Comparison of ENCODE assay signal across 11 cellular contexts in genomic region chr3:24129549-24129948, GRCh38.
DNase-seq lines count a peak whose midpoint lies in the region; ATAC-seq and TF ChIP-seq lines count a peak whose summit lies in the region.
"Had no signal": no experiment of that assay in that cellular context is flagged by ENCODE, and none has a peak within 500 bp of the region (broad histone marks: within the 10 kb centered on the region; RNA-seq: fewer than 3 reads in every experiment).

No MANE protein-coding gene starts in this region.

- TF ChIP-seq CTCF in psoas muscle (IDR thresholded peaks at IDR 0.05), result no peak

- 36 to 63% (median 44%) methylated on average over 5 of the region's 5 CpGs for WGBS in psoas muscle, 3 donors

- H3K4me3 ChIP-seq in psoas muscle, result no peak overlapping the region

- intact Hi-C loops in psoas muscle (cut with DNase I) (no loop called here), posterior vena cava (cut with DNase I) (loop anchor here in 1 of 2 donors (10.0 kb wide), 1 partner anchor 95 kb away; no protein-coding TSS in a partner anchor)

- H3K36me3 ChIP-seq in psoas muscle (ENCODE audit: insufficient read depth in 1 of 2, low read depth in 1 of 2), result peaks cover 8 to 24% of the 10 kb centered on the region in 2 donors

- H3K9me3 ChIP-seq in psoas muscle, result no peaks in the 10 kb centered on the region

- H3K27ac ChIP-seq in psoas muscle, result peak overlapping the region; percentile 58

- ATAC-seq in psoas muscle (peak in 3 of 4 donors; percentile 26 to 40 (median 27)), GM18907 (IDR thresholded peaks at IDR 0.05; ENCODE audit: unreplicated experiment) (no peak), GM19023 (IDR thresholded peaks at IDR 0.05; ENCODE audit: unreplicated experiment) (no peak), HG03097 (IDR thresholded peaks at IDR 0.05; ENCODE audit: low FRiP score, unreplicated experiment) (no peak)
- ATAC-seq: HCT116 had no signal

- DNase-seq in LHCN-M2 (ENCODE audit: low read depth) (peak; percentile 37), NCI-H345 treated with DMSO at 0.1 percent for 48 hours (lab: John Stamatoyannopoulos, UW; ENCODE audit: unreplicated experiment) (peak; percentile 3), cerebellum (ENCODE audit: low spot score) (peak; percentile 8), psoas muscle (no peak), posterior vena cava (ENCODE audit: low spot score) (no peak)
- DNase-seq: activated CD4-positive, alpha-beta T cell treated with anti-CD3 and anti-CD28 coated beads for 48 hours; NCI-H1436 had no signal

- peaks cover 15% of the 10 kb centered on the region for H3K4me1 ChIP-seq in psoas muscle

- H3K27me3 ChIP-seq in psoas muscle (ENCODE audit: insufficient read depth in 3 of 3, low read length in 2 of 3), result no peaks in the 10 kb centered on the region

Comparison
In these comparisons a context has a peak if more than half of its experiments do, and no peak if none do; other contexts are left out.
1. DNase-seq: peak in LHCN-M2 (single experiment), NCI-H345 treated with DMSO at 0.1 percent for 48 hours (single experiment) and cerebellum (single experiment); none in psoas muscle (0 of 2) and posterior vena cava (single experiment).
2. ATAC-seq: peak in psoas muscle (3 of 4); none in GM18907 (single experiment), GM19023 (single experiment) and HG03097 (single experiment).